9 cellular contexts compared by ENCODE assay signal in genomic region chr11:118929496-118930151, GRCh38. TPM values are rescaled to one million over a fixed set of nuclear protein-coding genes. Genes with fewer than 3 reads are reported as not detected.
DNase-seq lines count a peak whose midpoint lies in the region; ATAC-seq and TF ChIP-seq lines count a peak whose summit lies in the region.
"Had no signal": no experiment of that assay in that cellular context is flagged by ENCODE, and none has a peak within 500 bp of the region (broad histone marks: within the 10 kb centered on the region; RNA-seq: fewer than 3 reads in every experiment).

No MANE protein-coding gene starts in this region.

- ATAC-seq in left colon (peak; percentile 57), HG03196 (IDR thresholded peaks at IDR 0.05; ENCODE audit: unreplicated experiment) (no peak)

- H3K4me1 ChIP-seq in colonic mucosa, result peaks cover 4% of the 10 kb centered on the region

- no peaks in the 10 kb centered on the region for H3K9me3 ChIP-seq in colonic mucosa

- H3K4me3 ChIP-seq in colonic mucosa, result peak overlapping the region; percentile 76

- intact Hi-C loops in colonic mucosa (cut with DNase I), result loop anchor here (2.0 to 5.0 kb wide), 2 partner anchors 23 to 168 kb away; a partner anchor contains a TSS
- intact Hi-C loops in left colon (cut with DNase I, micrococcal nuclease), result loop anchor here in 1 of 2 donors (2.0 kb wide), 1 partner anchor 23 kb away; no protein-coding TSS in a partner anchor

- peak overlapping the region; percentile 70 to 91 for H3K9ac ChIP-seq in colonic mucosa (ENCODE audit: low read depth in 2 of 2, low read length in 2 of 2)

- no peaks in the 10 kb centered on the region for H3K27me3 ChIP-seq in colonic mucosa

- peak; percentile 88 for DNase-seq in NK-92 treated with Interleukin-12 subunit alpha and Interleukin-12 subunit beta, amount 100 ng/mL, for 24 hours (lab: John Stamatoyannopoulos, UW)
- no peak for DNase-seq in NK-92 (lab: John Stamatoyannopoulos, UW; ENCODE audit: unreplicated experiment)
- peak; percentile 92 to 94 for DNase-seq in NCI-H446 (lab: John Stamatoyannopoulos, UW)
- peak; percentile 57 to 60 for DNase-seq in activated CD4-positive, alpha-beta T cell treated with anti-CD3 and anti-CD28 coated beads for 24 hours (ENCODE audit: low read depth in 2 of 2)
- DNase-seq in colonic mucosa, result peak; percentile 94
- peak; percentile 89 to 92 for DNase-seq in left colon
- peak; percentile 54 to 62 for DNase-seq in stimulated activated CD4-positive, alpha-beta T cell treated with anti-CD3 and anti-CD28 coated beads, Interleukin-1b, Interleukin-23, amount 100 ng/mL, for 4 hours (ENCODE audit: low read depth in 2 of 2)

- TF ChIP-seq CTCF in colonic mucosa (IDR thresholded peaks at IDR 0.05), result no peak

- H3K36me3 ChIP-seq in colonic mucosa, result no peaks in the 10 kb centered on the region

- H3K27ac ChIP-seq in colonic mucosa, result peak overlapping the region; percentile 100

RNA-seq across cellular contexts. Expression of gene BCL9L, which starts 3.9 kb away (rescaled TPM):
- total RNA-seq in colonic mucosa, result 10 to 100 TPM; 31.4 to 37.4 TPM
- 10 to 100 TPM; 36.4 to 36.5 TPM for total RNA-seq in left colon

RNA-seq across cellular contexts. Expression of gene UPK2, which starts 26.5 kb away (rescaled TPM):
- total RNA-seq in colonic mucosa, result not detected
- not detected for total RNA-seq in left colon
- total RNA-seq: subcutaneous adipose tissue had no signal

RNA-seq across cellular contexts. Expression of gene FOXR1, which starts 41.9 kb away (rescaled TPM):
- total RNA-seq in colonic mucosa (not detected), left colon (not detected)
- total RNA-seq: subcutaneous adipose tissue had no signal

RNA-seq across cellular contexts. Expression of gene CXCR5, which starts 45.9 kb away (rescaled TPM):
- total RNA-seq in colonic mucosa (under 1 TPM; 0.05 to 0.19 TPM), left colon (under 1 TPM; 0.12 to 0.39 TPM)
